Comparison of ENCODE assay signal across 1 cellular context in the genomic region with DNA sequence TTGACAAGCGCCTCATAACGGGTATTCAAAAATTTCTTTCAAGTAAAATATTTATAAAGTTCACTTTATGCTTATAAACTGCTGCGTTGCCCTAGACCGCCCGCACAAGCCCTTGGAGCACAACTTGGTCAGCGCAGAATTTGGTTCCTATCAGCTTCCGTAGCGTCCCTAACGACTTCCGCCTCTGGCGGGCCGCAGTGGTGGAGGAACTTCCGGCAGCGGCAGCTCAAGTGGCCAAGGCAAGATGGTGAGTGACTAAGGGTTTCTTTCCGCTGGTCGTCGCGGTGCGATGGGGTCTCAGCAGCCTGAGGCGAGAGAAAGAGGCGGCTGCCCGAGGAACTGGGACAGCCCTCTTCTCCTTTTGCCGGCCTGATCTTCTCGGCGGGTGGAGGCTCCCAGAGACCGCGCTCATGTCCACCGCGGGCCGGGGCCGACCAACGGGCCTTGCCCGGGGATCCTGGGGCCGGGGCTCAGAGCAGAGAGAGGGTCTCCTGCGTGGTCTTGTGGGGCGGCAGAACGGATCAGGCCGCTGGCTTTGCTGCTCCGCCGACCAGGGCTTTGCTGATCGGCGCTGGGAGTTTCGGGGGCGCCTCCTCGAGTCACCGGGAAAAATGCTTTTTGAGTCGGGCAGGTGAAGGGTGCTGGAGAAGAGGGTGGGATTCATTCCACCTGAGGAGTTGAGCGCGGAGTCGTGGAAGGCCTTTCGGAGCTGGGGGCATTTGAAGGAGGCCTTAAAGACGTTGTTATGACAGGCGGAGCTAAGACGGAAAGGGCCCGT.
TF ChIP-seq lines count a peak whose summit lies in the region.

A gene (plus strand): TSS at position 200 of the 778 bp plus-strand sequence. CDS start 45 bp downstream, at position 245.

TF ChIP-seq in HEK293, 187 proteins besides CTCF, POLR2A, EP300 and RAD21 (continued from another document):
- TF ChIP-seq, protein P1, sequence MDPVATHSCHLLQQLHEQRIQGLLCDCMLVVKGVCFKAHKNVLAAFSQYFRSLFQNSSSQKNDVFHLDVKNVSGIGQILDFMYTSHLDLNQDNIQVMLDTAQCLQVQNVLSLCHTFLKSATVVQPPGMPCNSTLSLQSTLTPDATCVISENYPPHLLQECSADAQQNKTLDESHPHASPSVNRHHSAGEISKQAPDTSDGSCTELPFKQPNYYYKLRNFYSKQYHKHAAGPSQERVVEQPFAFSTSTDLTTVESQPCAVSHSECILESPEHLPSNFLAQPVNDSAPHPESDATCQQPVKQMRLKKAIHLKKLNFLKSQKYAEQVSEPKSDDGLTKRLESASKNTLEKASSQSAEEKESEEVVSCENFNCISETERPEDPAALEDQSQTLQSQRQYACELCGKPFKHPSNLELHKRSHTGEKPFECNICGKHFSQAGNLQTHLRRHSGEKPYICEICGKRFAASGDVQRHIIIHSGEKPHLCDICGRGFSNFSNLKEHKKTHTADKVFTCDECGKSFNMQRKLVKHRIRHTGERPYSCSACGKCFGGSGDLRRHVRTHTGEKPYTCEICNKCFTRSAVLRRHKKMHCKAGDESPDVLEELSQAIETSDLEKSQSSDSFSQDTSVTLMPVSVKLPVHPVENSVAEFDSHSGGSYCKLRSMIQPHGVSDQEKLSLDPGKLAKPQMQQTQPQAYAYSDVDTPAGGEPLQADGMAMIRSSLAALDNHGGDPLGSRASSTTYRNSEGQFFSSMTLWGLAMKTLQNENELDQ (tag by site-specific recombination; IDR thresholded peaks at IDR 0.05; ENCODE audit: low read depth), result no peak
- no peak for TF ChIP-seq ZNF155 (tag by site-specific recombination; IDR thresholded peaks at IDR 0.05)
TF ChIP-seq in HEK293: peak in this region for 28.
